ENCODE assay signal across 21 cellular contexts in genomic region chr1:111242805-111243523, GRCh38. TPM values are rescaled to one million over a fixed set of nuclear protein-coding genes. Genes with fewer than 3 reads are reported as not detected.
DNase-seq lines count a peak whose midpoint lies in the region; ATAC-seq, FAIRE-seq and TF ChIP-seq lines count a peak whose summit lies in the region.
"Had no signal": no experiment of that assay in that cellular context is flagged by ENCODE, and none has a peak within 500 bp of the region (broad histone marks: within the 10 kb centered on the region; RNA-seq: fewer than 3 reads in every experiment).

No MANE protein-coding gene starts in this region.

- H3K9me3 ChIP-seq in Panc1 (ENCODE audit: control insufficient read depth, insufficient read depth, low read depth, low read length), result no peaks in the 10 kb centered on the region
- no peaks in the 10 kb centered on the region for H3K9me3 ChIP-seq in HAP-1
- no peaks in the 10 kb centered on the region for H3K9me3 ChIP-seq in sigmoid colon
- H3K9me3 ChIP-seq: SJSA1 had no signal

- intact Hi-C loops in Panc1 (cut with micrococcal nuclease; ENCODE audit: unreplicated experiment) (no loop called here), sigmoid colon (cut with DNase I) (no loop called here)

- TF ChIP-seq POLR2A in sigmoid colon (IDR thresholded peaks at IDR 0.05), result no peak

- H3K4me1 ChIP-seq in Panc1 (ENCODE audit: control insufficient read depth, insufficient read depth, low read length) (no peaks in the 10 kb centered on the region), HAP-1 (peaks cover 17% of the 10 kb centered on the region), sigmoid colon (no peaks in the 10 kb centered on the region)
- H3K4me1 ChIP-seq: SJSA1 had no signal

- FAIRE-seq in frontal cortex (lab: Jason Lieb, UNC), result no peak
- FAIRE-seq: GM12892 had no signal

- TF ChIP-seq CTCF in Panc1 (IDR thresholded peaks at IDR 0.05) (no peak), sigmoid colon (IDR thresholded peaks at IDR 0.05) (no peak)

- H3K27me3 ChIP-seq in Panc1 (ENCODE audit: control insufficient read depth, insufficient read depth, low read length) (no peaks in the 10 kb centered on the region), HAP-1 (ENCODE audit: low read depth) (no peaks in the 10 kb centered on the region), sigmoid colon (no peaks in the 10 kb centered on the region)
- H3K27me3 ChIP-seq: SJSA1 had no signal

- no peak for TF ChIP-seq EP300 in sigmoid colon (IDR thresholded peaks at IDR 0.05)

- H3K36me3 ChIP-seq in Panc1 (ENCODE audit: control insufficient read depth, insufficient read depth, low read length) (no peaks in the 10 kb centered on the region), HAP-1 (replicated peaks) (no peaks in the 10 kb centered on the region), sigmoid colon (no peaks in the 10 kb centered on the region)
- H3K36me3 ChIP-seq: SJSA1 had no signal

- WGBS in sigmoid colon, 2 donors, result 53 to 57% methylated on average over 4 of the region's 4 CpGs

- no peak for ATAC-seq in Panc1
- ATAC-seq: GM23338 had no signal

- in situ Hi-C loops in Panc1 (cut with HindIII; ENCODE audit: low pct_unique_long_range_greater_than_20kb, low sequenced_read_pairs), result loop anchor here (10.0 kb wide), 1 partner anchor 72 kb away; no protein-coding TSS in a partner anchor
- in situ Hi-C loops in HAP-1 (cut with MboI; ENCODE audit: low sequenced_read_pairs), result no loop called here

- POLR2A ChIA-PET in Panc1 (lab: Charles Lee), result no interaction called here

- H3K4me3 ChIP-seq in Panc1 (ENCODE audit: low read depth in 2 of 2, low read length in 2 of 2) (no peak overlapping the region), HAP-1 (no peak overlapping the region), sigmoid colon (no peak overlapping the region)
- H3K4me3 ChIP-seq: GM23338, SJSA1 had no signal

- H3K27ac ChIP-seq in Panc1 (ENCODE audit: low read length), result 0 out of 2 replicates have a peak overlapping the region, but pooled peaks have one; percentile 29
- no peak overlapping the region for H3K27ac ChIP-seq in sigmoid colon
- H3K27ac ChIP-seq: C4-2B, RWPE1, SJSA1 had no signal

- CTCF ChIA-PET in Panc1 (lab: Charles Lee), result no interaction called here

- DNase-seq in COR-L47 (lab: John Stamatoyannopoulos, UW) (peak; percentile 6), Panc1 (ENCODE audit: low read depth, low spot score) (no peak), globus pallidus (ENCODE audit: low spot score) (peak; percentile 32), myocyte (ENCODE audit: low read depth) (peak; percentile 19), frontal cortex (ENCODE audit: low spot score in 2 of 2) (no peak), HAP-1 (ENCODE audit: low spot score in 2 of 2) (no peak), NCI-H146 treated with DMSO at 0.1 percent for 48 hours (lab: John Stamatoyannopoulos, UW; ENCODE audit: unreplicated experiment) (no peak), sigmoid colon (no peak)
- DNase-seq: DMS 273 treated with DMSO at 0.1 percent for 48 hours; KG1; NCI-H1092; NCI-H1694; NCI-H524 treated with DMSO at 0.1 percent for 48 hours; NK-92 treated with Interleukin-12 subunit alpha and Interleukin-12 subunit beta, amount 100 ng/mL, for 24 hours; OCI-M1 had no signal

- BruUV-seq in Panc1 (replicated peaks; lab: Mats Ljungman, UMichigan), result no TSS peak

RNA-seq across cellular contexts. Expression of gene CHI3L2, which starts 15.5 kb away (rescaled TPM):
- total RNA-seq in Panc1 (2021; ENCODE audit: unreplicated experiment), result 0.77 TPM
- polyA plus RNA-seq in Panc1 (2012; ENCODE audit: insufficient read length), result 1.0 TPM
- total RNA-seq in myocyte, result 2.3 and 3.2 TPM in 2 replicates
- polyA plus RNA-seq in myocyte (2012), result 0.50 TPM
- 0.41 TPM for total RNA-seq in frontal cortex
- total RNA-seq in sigmoid colon, result 1 to 10 TPM in 2 of 4 donors, under 1 TPM in 1, not detected in 1; 0.71 to 2.6 (median 1.8) TPM
- 10 to 100 TPM in 1 of 3 donors, not detected in 2; 11.0 TPM for polyA plus RNA-seq in sigmoid colon
- total RNA-seq: A673, GM23338, SJSA1 had no signal

RNA-seq across cellular contexts. Expression of gene DENND2D, which starts 42.5 kb away (rescaled TPM):
- total RNA-seq in Panc1 (2021; ENCODE audit: unreplicated experiment) (10.4 TPM), myocyte (0.57 and 1.0 TPM in 2 replicates), frontal cortex (1.2 TPM), sigmoid colon (1 to 10 TPM; 2.3 to 5.9 (median 4.8) TPM)
- 8.9 TPM for polyA plus RNA-seq in Panc1 (2012; ENCODE audit: insufficient read length)
- polyA plus RNA-seq in myocyte (2012), result 0.08 TPM
- polyA plus RNA-seq in sigmoid colon, result 10 to 100 TPM; 34.2 to 77.0 (median 46.5) TPM
- total RNA-seq: A673, SJSA1 had no signal

RNA-seq across cellular contexts. Expression of gene CHIA, which starts 47.7 kb away (rescaled TPM):
- total RNA-seq in Panc1 (2021; ENCODE audit: unreplicated experiment) (not detected), myocyte (not detected in 2 replicates), frontal cortex (not detected), sigmoid colon (not detected)
- not detected for polyA plus RNA-seq in Panc1 (2012; ENCODE audit: insufficient read length)
- not detected for polyA plus RNA-seq in myocyte (2012)
- polyA plus RNA-seq in sigmoid colon, result not detected
- total RNA-seq: A673, GM23338, SJSA1 had no signal
- polyA plus RNA-seq: GM23338 had no signal

Comparison
In these comparisons a context has a peak if more than half of its experiments do, and no peak if none do; other contexts are left out.
1. DNase-seq: peak in COR-L47 (single experiment), globus pallidus (single experiment) and myocyte (single experiment); none in Panc1 (single experiment), frontal cortex (0 of 2), HAP-1 (0 of 2), NCI-H146 treated with DMSO at 0.1 percent for 48 hours (single experiment) and sigmoid colon (single experiment).